Comparison of ENCODE assay signal across 1 cellular context in genomic region chr6:26031595-26032386, GRCh38.
TF ChIP-seq lines count a peak whose summit lies in the region.

No MANE protein-coding gene starts in this region.

TF ChIP-seq in K562, 482 proteins besides CTCF, POLR2A, EP300 and RAD21 (continued from another document and continues in another):
- TF ChIP-seq, protein P1, sequence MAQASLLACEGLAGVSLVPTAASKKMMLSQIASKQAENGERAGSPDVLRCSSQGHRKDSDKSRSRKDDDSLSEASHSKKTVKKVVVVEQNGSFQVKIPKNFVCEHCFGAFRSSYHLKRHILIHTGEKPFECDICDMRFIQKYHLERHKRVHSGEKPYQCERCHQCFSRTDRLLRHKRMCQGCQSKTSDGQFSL (CRISPR knock-in tag; IDR thresholded peaks at IDR 0.05) = peak; percentile 46; the same call in 1 of the 2 replicates
- TF ChIP-seq, protein P1 (tag; IDR thresholded peaks at IDR 0.05) = no peak
- TF ChIP-seq, protein P2, sequence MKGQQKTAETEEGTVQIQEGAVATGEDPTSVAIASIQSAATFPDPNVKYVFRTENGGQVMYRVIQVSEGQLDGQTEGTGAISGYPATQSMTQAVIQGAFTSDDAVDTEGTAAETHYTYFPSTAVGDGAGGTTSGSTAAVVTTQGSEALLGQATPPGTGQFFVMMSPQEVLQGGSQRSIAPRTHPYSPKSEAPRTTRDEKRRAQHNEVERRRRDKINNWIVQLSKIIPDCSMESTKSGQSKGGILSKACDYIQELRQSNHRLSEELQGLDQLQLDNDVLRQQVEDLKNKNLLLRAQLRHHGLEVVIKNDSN (CRISPR knock-in tag; IDR thresholded peaks at IDR 0.05) = no peak
- TF ChIP-seq SIX5 (IDR thresholded peaks at IDR 0.05; ENCODE audit: borderline replicate concordance in 1 of 2, insufficient read depth in 1 of 2, low read depth in 1 of 2, low read length in 2 of 2) (no peak), RFX5 (IDR thresholded peaks at IDR 0.05; ENCODE audit: low read depth, low read length) (peak; percentile 52), CAMTA2 (CRISPR knock-in tag; conservative IDR thresholded peaks at IDR 0.05) (peak; percentile 94), E2F4 (CRISPR knock-in tag; IDR thresholded peaks at IDR 0.05; ENCODE audit: low read depth) (peak; percentile 98), USF2 (CRISPR knock-in tag; IDR thresholded peaks at IDR 0.05) (no peak), CHAMP1 (IDR thresholded peaks at IDR 0.05) (no peak), ARID3A (IDR thresholded peaks at IDR 0.05; ENCODE audit: borderline replicate concordance, low read depth, low read length) (peak; percentile 84; the same call in 1 of the 2 replicates), SLC30A9 (CRISPR knock-in tag; IDR thresholded peaks at IDR 0.05) (no peak), MXI1 (IDR thresholded peaks at IDR 0.05; ENCODE audit: low read depth, low read length) (peak; percentile 80), MLLT1 (IDR thresholded peaks at IDR 0.05) (peak; percentile 99 to 100), ZMIZ1 (IDR thresholded peaks at IDR 0.05; ENCODE audit: low read depth in 2 of 2, low read length in 2 of 2) (peak; percentile 48 to 98; a peak in 2 of 4 replicates), PHTF2 (CRISPR knock-in tag; IDR thresholded peaks at IDR 0.05) (no peak), AFF4 (CRISPR knock-in tag; IDR thresholded peaks at IDR 0.05) (peak; percentile 100), KDM5B (IDR thresholded peaks at IDR 0.05; ENCODE audit: insufficient replicate concordance, low read depth, low read length) (peak; percentile 100), CREBBP (IDR thresholded peaks at IDR 0.05; ENCODE audit: low read depth, low read length) (no peak), ZNF398 (CRISPR knock-in tag; IDR thresholded peaks at IDR 0.05) (no peak), ZKSCAN8 (CRISPR knock-in tag; IDR thresholded peaks at IDR 0.05) (peak; percentile 71; the same call in 1 of the 2 replicates), SIN3A (IDR thresholded peaks at IDR 0.05; ENCODE audit: borderline replicate concordance in 2 of 2, control insufficient read depth in 1 of 2, low read depth in 2 of 2, low read length in 2 of 2) (peak; percentile 60 to 94; a peak in 2 of 4 replicates), DMBX1 (CRISPR knock-in tag; IDR thresholded peaks at IDR 0.05; ENCODE audit: borderline replicate concordance) (peak; percentile 36), GTF2E2 (tag; IDR thresholded peaks at IDR 0.05) (peak; percentile 99)
- TF ChIP-seq, protein P3, sequence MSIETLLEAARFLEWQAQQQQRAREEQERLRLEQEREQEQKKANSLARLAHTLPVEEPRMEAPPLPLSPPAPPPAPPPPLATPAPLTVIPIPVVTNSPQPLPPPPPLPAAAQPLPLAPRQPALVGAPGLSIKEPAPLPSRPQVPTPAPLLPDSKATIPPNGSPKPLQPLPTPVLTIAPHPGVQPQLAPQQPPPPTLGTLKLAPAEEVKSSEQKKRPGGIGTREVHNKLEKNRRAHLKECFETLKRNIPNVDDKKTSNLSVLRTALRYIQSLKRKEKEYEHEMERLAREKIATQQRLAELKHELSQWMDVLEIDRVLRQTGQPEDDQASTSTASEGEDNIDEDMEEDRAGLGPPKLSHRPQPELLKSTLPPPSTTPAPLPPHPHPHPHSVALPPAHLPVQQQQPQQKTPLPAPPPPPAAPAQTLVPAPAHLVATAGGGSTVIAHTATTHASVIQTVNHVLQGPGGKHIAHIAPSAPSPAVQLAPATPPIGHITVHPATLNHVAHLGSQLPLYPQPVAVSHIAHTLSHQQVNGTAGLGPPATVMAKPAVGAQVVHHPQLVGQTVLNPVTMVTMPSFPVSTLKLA (conservative IDR thresholded peaks at IDR 0.05) = peak; percentile 60 to 80
- TF ChIP-seq, protein P4, sequence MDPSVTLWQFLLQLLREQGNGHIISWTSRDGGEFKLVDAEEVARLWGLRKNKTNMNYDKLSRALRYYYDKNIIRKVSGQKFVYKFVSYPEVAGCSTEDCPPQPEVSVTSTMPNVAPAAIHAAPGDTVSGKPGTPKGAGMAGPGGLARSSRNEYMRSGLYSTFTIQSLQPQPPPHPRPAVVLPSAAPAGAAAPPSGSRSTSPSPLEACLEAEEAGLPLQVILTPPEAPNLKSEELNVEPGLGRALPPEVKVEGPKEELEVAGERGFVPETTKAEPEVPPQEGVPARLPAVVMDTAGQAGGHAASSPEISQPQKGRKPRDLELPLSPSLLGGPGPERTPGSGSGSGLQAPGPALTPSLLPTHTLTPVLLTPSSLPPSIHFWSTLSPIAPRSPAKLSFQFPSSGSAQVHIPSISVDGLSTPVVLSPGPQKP (CRISPR knock-in tag; IDR thresholded peaks at IDR 0.05) = no peak
- TF ChIP-seq, protein P5, sequence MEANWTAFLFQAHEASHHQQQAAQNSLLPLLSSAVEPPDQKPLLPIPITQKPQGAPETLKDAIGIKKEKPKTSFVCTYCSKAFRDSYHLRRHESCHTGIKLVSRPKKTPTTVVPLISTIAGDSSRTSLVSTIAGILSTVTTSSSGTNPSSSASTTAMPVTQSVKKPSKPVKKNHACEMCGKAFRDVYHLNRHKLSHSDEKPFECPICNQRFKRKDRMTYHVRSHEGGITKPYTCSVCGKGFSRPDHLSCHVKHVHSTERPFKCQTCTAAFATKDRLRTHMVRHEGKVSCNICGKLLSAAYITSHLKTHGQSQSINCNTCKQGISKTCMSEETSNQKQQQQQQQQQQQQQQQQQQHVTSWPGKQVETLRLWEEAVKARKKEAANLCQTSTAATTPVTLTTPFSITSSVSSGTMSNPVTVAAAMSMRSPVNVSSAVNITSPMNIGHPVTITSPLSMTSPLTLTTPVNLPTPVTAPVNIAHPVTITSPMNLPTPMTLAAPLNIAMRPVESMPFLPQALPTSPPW (CRISPR knock-in tag; IDR thresholded peaks at IDR 0.05) = no peak
